ENCODE assay signal across 9 cellular contexts in the genomic region with DNA sequence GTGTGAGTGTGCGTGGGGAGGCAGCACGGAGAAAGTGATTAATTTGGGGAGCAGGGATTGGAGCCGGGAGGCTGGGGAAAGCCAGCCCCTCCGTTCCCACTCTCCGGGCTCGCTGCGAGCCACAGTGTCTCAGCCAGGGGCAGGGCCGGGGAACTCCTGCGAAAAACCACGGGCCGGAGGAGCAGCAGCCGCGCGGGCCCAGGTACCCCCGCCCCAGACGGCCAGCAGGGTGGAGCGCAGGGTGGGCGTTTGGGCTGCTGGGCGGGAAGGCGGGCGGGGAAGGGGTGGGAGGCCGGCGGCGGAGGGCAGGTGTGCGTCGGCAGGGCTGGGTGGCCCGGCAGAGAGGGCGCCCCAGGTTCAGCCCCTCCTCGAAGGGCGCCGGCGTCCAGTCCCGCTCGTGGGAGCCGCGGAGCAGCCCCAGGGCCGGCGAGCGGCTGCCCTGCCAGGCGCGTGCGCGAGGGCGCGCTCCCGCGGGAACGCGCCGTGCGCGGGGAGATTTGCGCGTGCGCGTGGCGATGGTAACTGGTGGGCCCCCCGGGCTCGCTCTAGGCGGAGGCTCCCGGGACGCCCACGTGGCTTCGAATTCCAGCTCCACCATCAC. TPM values are rescaled to one million over a fixed set of nuclear protein-coding genes. Genes with fewer than 3 reads are reported as not detected.
DNase-seq lines count a peak whose midpoint lies in the region; ATAC-seq and TF ChIP-seq lines count a peak whose summit lies in the region.
"Had no signal": no experiment of that assay in that cellular context is flagged by ENCODE, and none has a peak within 500 bp of the region (broad histone marks: within the 10 kb centered on the region; RNA-seq: fewer than 3 reads in every experiment).

No MANE protein-coding gene starts in this region.

- H3K9me3 Mint-ChIP-seq in chondrocyte (ENCODE audit: low read depth): no peaks in the 10 kb centered on the region
- no peaks in the 10 kb centered on the region for H3K9me3 Mint-ChIP-seq in neural crest cell
- H3K9me3 Mint-ChIP-seq in activated CD4-positive, alpha-beta T cell treated with anti-CD3 and anti-CD28 coated beads, Interleukin-2, amount 10 ng/mL, durations not matched to agents 7 days and 5 days: peaks cover 2% of the 10 kb centered on the region

- H3K27me3 Mint-ChIP-seq in chondrocyte (ENCODE audit: low read depth) (peaks cover 45% of the 10 kb centered on the region), neural crest cell (ENCODE audit: low read depth) (peaks cover 86% of the 10 kb centered on the region)
- H3K27me3 Mint-ChIP-seq in activated CD4-positive, alpha-beta T cell treated with anti-CD3 and anti-CD28 coated beads, Interleukin-2, amount 10 ng/mL, durations not matched to agents 7 days and 5 days: peaks cover 20% of the 10 kb centered on the region

- no peak for TF ChIP-seq CTCF in chondrocyte (IDR thresholded peaks at IDR 0.05)
- TF ChIP-seq CTCF in neural crest cell (conservative IDR thresholded peaks at IDR 0.05): no peak

- POLR2A ChIA-PET in activated CD4-positive, alpha-beta T cell treated with anti-CD3 and anti-CD28 coated beads, Interleukin-2, amount 10 ng/mL, durations not matched to agents 7 days and 5 days (lab: Charles Lee): no interaction called here

- peak; percentile 48 for ATAC-seq in HG02678 (IDR thresholded peaks at IDR 0.05; ENCODE audit: unreplicated experiment)
- no peak for ATAC-seq in HG02623 (IDR thresholded peaks at IDR 0.05; ENCODE audit: unreplicated experiment)

- H3K4me3 Mint-ChIP-seq in chondrocyte (ENCODE audit: unreplicated experiment): peak overlapping the region; percentile 60
- peak overlapping the region; percentile 75 for H3K4me3 Mint-ChIP-seq in neural crest cell
- H3K4me3 Mint-ChIP-seq in activated CD4-positive, alpha-beta T cell treated with anti-CD3 and anti-CD28 coated beads, Interleukin-2, amount 10 ng/mL, durations not matched to agents 7 days and 5 days: no peak overlapping the region
- H3K4me3 Mint-ChIP-seq: activated naive CD4-positive, alpha-beta T cell treated with anti-CD3 and anti-CD28 coated beads, Interleukin-2, amount 50 U/mL, for 24 hours had no signal

- peaks cover 8% of the 10 kb centered on the region for H3K4me1 Mint-ChIP-seq in chondrocyte (ENCODE audit: low read depth)
- H3K4me1 Mint-ChIP-seq in neural crest cell: peaks cover 6% of the 10 kb centered on the region
- peaks cover 3% of the 10 kb centered on the region for H3K4me1 Mint-ChIP-seq in activated CD4-positive, alpha-beta T cell treated with anti-CD3 and anti-CD28 coated beads, Interleukin-2, amount 10 ng/mL, durations not matched to agents 7 days and 5 days

- H3K36me3 Mint-ChIP-seq in chondrocyte (ENCODE audit: low read depth) (no peaks in the 10 kb centered on the region), neural crest cell (ENCODE audit: low read depth) (no peaks in the 10 kb centered on the region)
- H3K36me3 Mint-ChIP-seq in activated CD4-positive, alpha-beta T cell treated with anti-CD3 and anti-CD28 coated beads, Interleukin-2, amount 10 ng/mL, durations not matched to agents 7 days and 5 days (ENCODE audit: low read depth): peaks cover 3% of the 10 kb centered on the region
- H3K36me3 Mint-ChIP-seq: activated naive CD4-positive, alpha-beta T cell treated with anti-CD3 and anti-CD28 coated beads, Interleukin-2, amount 50 U/mL, for 24 hours had no signal

- CTCF ChIA-PET in activated CD4-positive, alpha-beta T cell treated with anti-CD3 and anti-CD28 coated beads, Interleukin-2, amount 10 ng/mL, durations not matched to agents 7 days and 5 days (lab: Charles Lee): no interaction called here

- DNase-seq in COR-L47 (lab: John Stamatoyannopoulos, UW): peak; percentile 29
- DNase-seq in chondrocyte (ENCODE audit: low spot score): no peak
- DNase-seq in neural crest cell (ENCODE audit: low read depth, low spot score): peak; percentile 8
- DNase-seq in HPDE6-E6E7 (ENCODE audit: extremely low spot score): no peak
- no peak for DNase-seq in NK-92 treated with Interleukin-12 subunit alpha and Interleukin-12 subunit beta, amount 100 ng/mL, for 24 hours (lab: John Stamatoyannopoulos, UW)
- no peak for DNase-seq in activated CD4-positive, alpha-beta T cell treated with anti-CD3 and anti-CD28 coated beads, Interleukin-2, amount 10 ng/mL, durations not matched to agents 7 days and 5 days

- H3K27ac Mint-ChIP-seq in chondrocyte (ENCODE audit: unreplicated experiment) (no peak overlapping the region), neural crest cell (ENCODE audit: unreplicated experiment) (no peak overlapping the region)
- H3K27ac Mint-ChIP-seq in activated CD4-positive, alpha-beta T cell treated with anti-CD3 and anti-CD28 coated beads, Interleukin-2, amount 10 ng/mL, durations not matched to agents 7 days and 5 days: no peak overlapping the region
- H3K27ac Mint-ChIP-seq: activated naive CD4-positive, alpha-beta T cell treated with anti-CD3 and anti-CD28 coated beads, Interleukin-2, amount 50 U/mL, for 24 hours had no signal

RNA-seq across cellular contexts. Expression of a gene that starts 1.4 kb away (rescaled TPM):
- not detected in 3 replicates for total RNA-seq in chondrocyte
- total RNA-seq in neural crest cell: 0.14 and 0.44 TPM in 2 replicates
- not detected for total RNA-seq in activated CD4-positive, alpha-beta T cell treated with anti-CD3 and anti-CD28 coated beads, Interleukin-2, amount 10 ng/mL, durations not matched to agents 7 days and 5 days

Comparison
In these comparisons a context has a peak if more than half of its experiments do, and no peak if none do; other contexts are left out.
1. DNase-seq: peak in COR-L47 (single experiment) and neural crest cell (single experiment); none in chondrocyte (single experiment), HPDE6-E6E7 (single experiment), NK-92 treated with Interleukin-12 subunit alpha and Interleukin-12 subunit beta, amount 100 ng/mL, for 24 hours (single experiment) and activated CD4-positive, alpha-beta T cell treated with anti-CD3 and anti-CD28 coated beads, Interleukin-2, amount 10 ng/mL, durations not matched to agents 7 days and 5 days (single experiment).